ENCODE assay signal across 10 cellular contexts in genomic region chr1:8711873-8712412, GRCh38.
DNase-seq lines count a peak whose midpoint lies in the region; ATAC-seq and TF ChIP-seq lines count a peak whose summit lies in the region.
"Had no signal": no experiment of that assay in that cellular context is flagged by ENCODE, and none has a peak within 500 bp of the region (broad histone marks: within the 10 kb centered on the region; RNA-seq: fewer than 3 reads in every experiment).

No MANE protein-coding gene starts in this region.

- H3K36me3 ChIP-seq in breast epithelium (no peaks in the 10 kb centered on the region), mucosa of descending colon (ENCODE audit: low read depth) (no peaks in the 10 kb centered on the region), vagina (no peaks in the 10 kb centered on the region)
- H3K36me3 ChIP-seq: HAP-1 had no signal

- TF ChIP-seq CTCF in breast epithelium (IDR thresholded peaks at IDR 0.05) (no peak), mucosa of descending colon (IDR thresholded peaks at IDR 0.05) (no peak), vagina (IDR thresholded peaks at IDR 0.05) (no peak)

- ATAC-seq in stimulated activated naive CD8-positive, alpha-beta T cell treated with anti-CD3 and anti-CD28 coated beads, Interleukin-15, Interleukin-2, amounts not matched to agents 100 U/mL and 50 U/mL, for 24 hours, result no peak
- ATAC-seq in mucosa of descending colon, result peak; percentile 60
- ATAC-seq in HG02981 (IDR thresholded peaks at IDR 0.05; ENCODE audit: unreplicated experiment), result no peak

- no peak for DNase-seq in stimulated activated naive CD8-positive, alpha-beta T cell treated with anti-CD3 and anti-CD28 coated beads, Interleukin-15, Interleukin-2, amounts not matched to agents 100 U/mL and 50 U/mL, for 24 hours
- no peak for DNase-seq in breast epithelium (ENCODE audit: low spot score in 2 of 2)
- no peak for DNase-seq in mucosa of descending colon
- no peak for DNase-seq in vagina (ENCODE audit: extremely low spot score in 2 of 2)
- DNase-seq in NK-92 treated with Interleukin-12 subunit alpha and Interleukin-12 subunit beta, amount 100 ng/mL, for 24 hours (lab: John Stamatoyannopoulos, UW), result no peak
- DNase-seq in posterior vena cava (ENCODE audit: low spot score), result no peak
- DNase-seq: activated effector memory CD4-positive, alpha-beta T cell treated with anti-CD3 and anti-CD28 coated beads, Interleukin-2, amount 50 U/mL, for 16 hours had no signal

- H3K36me3 Mint-ChIP-seq in stimulated activated naive CD8-positive, alpha-beta T cell treated with anti-CD3 and anti-CD28 coated beads, Interleukin-15, Interleukin-2, amounts not matched to agents 100 ng/mL and 50 ng/mL, for 24 hours (ENCODE audit: low read depth), result peaks cover 9% of the 10 kb centered on the region

- H3K27me3 Mint-ChIP-seq in stimulated activated naive CD8-positive, alpha-beta T cell treated with anti-CD3 and anti-CD28 coated beads, Interleukin-15, Interleukin-2, amounts not matched to agents 100 ng/mL and 50 ng/mL, for 24 hours, result peaks cover 4% of the 10 kb centered on the region

- peaks cover 3% of the 10 kb centered on the region for H3K9me3 Mint-ChIP-seq in stimulated activated naive CD8-positive, alpha-beta T cell treated with anti-CD3 and anti-CD28 coated beads, Interleukin-15, Interleukin-2, amounts not matched to agents 100 ng/mL and 50 ng/mL, for 24 hours

- peak overlapping the region; percentile 27 for H3K4me3 Mint-ChIP-seq in stimulated activated naive CD8-positive, alpha-beta T cell treated with anti-CD3 and anti-CD28 coated beads, Interleukin-15, Interleukin-2, amounts not matched to agents 100 ng/mL and 50 ng/mL, for 24 hours

- no peaks in the 10 kb centered on the region for H3K27me3 ChIP-seq in breast epithelium
- no peaks in the 10 kb centered on the region for H3K27me3 ChIP-seq in vagina

- no peak for TF ChIP-seq POLR2A in breast epithelium (IDR thresholded peaks at IDR 0.05)
- no peak for TF ChIP-seq POLR2A in vagina (IDR thresholded peaks at IDR 0.05)

- H3K4me1 Mint-ChIP-seq in stimulated activated naive CD8-positive, alpha-beta T cell treated with anti-CD3 and anti-CD28 coated beads, Interleukin-15, Interleukin-2, amounts not matched to agents 100 ng/mL and 50 ng/mL, for 24 hours (ENCODE audit: low read depth), result peaks cover 26% of the 10 kb centered on the region

- intact Hi-C loops in breast epithelium (cut with DNase I; ENCODE audit: low total_unique reads), result no loop called here
- intact Hi-C loops in mucosa of descending colon (cut with DNase I, micrococcal nuclease), result no loop called here
- intact Hi-C loops in vagina (cut with DNase I), result no loop called here
- intact Hi-C loops in posterior vena cava (cut with DNase I), result no loop called here

- H3K27ac Mint-ChIP-seq in stimulated activated naive CD8-positive, alpha-beta T cell treated with anti-CD3 and anti-CD28 coated beads, Interleukin-15, Interleukin-2, amounts not matched to agents 100 ng/mL and 50 ng/mL, for 24 hours, result peak overlapping the region; percentile 56

- no peaks in the 10 kb centered on the region for H3K9me3 ChIP-seq in breast epithelium
- H3K9me3 ChIP-seq in mucosa of descending colon, result no peaks in the 10 kb centered on the region
- no peaks in the 10 kb centered on the region for H3K9me3 ChIP-seq in vagina
- H3K9me3 ChIP-seq: HAP-1 had no signal

- no peak overlapping the region for H3K4me3 ChIP-seq in breast epithelium
- no peak overlapping the region for H3K4me3 ChIP-seq in mucosa of descending colon
- H3K4me3 ChIP-seq in vagina, result no peak overlapping the region
- H3K4me3 ChIP-seq: HAP-1 had no signal

- H3K27ac ChIP-seq in breast epithelium, result peak overlapping the region; percentile 46 to 60
- H3K27ac ChIP-seq in vagina, result peak overlapping the region; percentile 61

- H3K4me1 ChIP-seq in breast epithelium (peaks cover 0 to 3% of the 10 kb centered on the region in 2 donors), mucosa of descending colon (ENCODE audit: low read depth) (peaks cover 13% of the 10 kb centered on the region), vagina (peaks cover 29% of the 10 kb centered on the region)
